8 cellular contexts compared by ENCODE assay signal in the genomic region with DNA sequence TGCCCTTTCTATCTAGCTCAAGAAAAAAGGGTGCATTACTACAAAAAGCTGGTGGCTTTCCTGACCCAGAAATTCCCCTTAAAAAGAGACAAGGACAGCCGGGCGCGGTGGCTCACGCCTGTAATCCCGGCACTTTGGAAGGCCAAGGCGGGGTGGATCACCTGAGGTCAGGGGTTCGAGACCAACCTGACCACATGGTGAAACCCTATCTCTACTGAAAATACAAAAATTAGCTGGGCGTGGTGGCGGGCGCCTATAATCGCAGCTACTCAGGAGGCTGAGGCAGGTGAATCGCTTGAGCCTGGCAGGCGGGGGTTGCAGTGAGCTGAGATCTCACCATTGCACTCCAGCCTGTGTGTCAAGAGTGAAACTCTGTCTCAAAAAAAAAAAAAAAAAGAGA.
DNase-seq lines count a peak whose midpoint lies in the region; ATAC-seq, FAIRE-seq and TF ChIP-seq lines count a peak whose summit lies in the region.
"Not testable (repeated sequence)": the region's sequence is repeated elsewhere in the genome, so short reads cannot be mapped to it uniquely, and the experiment has no call there.

No MANE protein-coding gene starts in this region.

- H3K27ac ChIP-seq in IMR-90 (ENCODE audit: insufficient read depth, low read length); H1 (ENCODE audit: low read depth, low read length); iPS-20b (ENCODE audit: low read length); neural cell (ENCODE audit: low read length): not testable (repeated sequence)

- 84% methylated on average over 3 of the region's 13 CpGs; no CpG with 5 or more reads in 1 of the 2 experiments for WGBS in IMR-90 (ENCODE audit: extremely low coverage in 2 of 2, insufficient read length in 1 of 2), 2 experiments
- 60% methylated on average over 13 of the region's 13 CpGs; no CpG with 5 or more reads in 1 of the 2 experiments for WGBS in H1 (ENCODE audit: extremely low coverage in 1 of 2, insufficient coverage in 1 of 2, insufficient read length in 1 of 2, insufficient replicate concordance in 2 of 2, low coverage in 1 of 2, low lambda C conversion rate in 2 of 2, missing lambda C conversion rate in 1 of 2), 2 experiments

- H3K27ac Mint-ChIP-seq in CD14-positive monocyte; stimulated activated naive CD8-positive, alpha-beta T cell treated with anti-CD3 and anti-CD28 coated beads, Interleukin-15, Interleukin-2, amounts not matched to agents 100 ng/mL and 50 ng/mL, for 24 hours: not testable (repeated sequence)
- peak overlapping the region; percentile 92 for H3K27ac Mint-ChIP-seq in T-helper 17 cell

- H3K23me2 ChIP-seq in H1 (ENCODE audit: low read depth, low read length) = not testable (repeated sequence)

- not testable (repeated sequence) for H3K36me3 Mint-ChIP-seq in CD14-positive monocyte; T-helper 17 cell (ENCODE audit: low read depth); stimulated activated naive CD8-positive, alpha-beta T cell treated with anti-CD3 and anti-CD28 coated beads, Interleukin-15, Interleukin-2, amounts not matched to agents 100 ng/mL and 50 ng/mL, for 24 hours (ENCODE audit: low read depth)

- not testable (repeated sequence) for TF ChIP-seq RAD21 in IMR-90 (IDR thresholded peaks at IDR 0.05; ENCODE audit: low read length); H1 (IDR thresholded peaks at IDR 0.05 in 1 of 2, conservative IDR thresholded peaks at IDR 0.05 in 1 of 2; ENCODE audit: low read depth in 2 of 2, low read length in 2 of 2); neural cell (conservative IDR thresholded peaks at IDR 0.05)

- not testable (repeated sequence) for H3K9me3 Mint-ChIP-seq in CD14-positive monocyte; stimulated activated naive CD8-positive, alpha-beta T cell treated with anti-CD3 and anti-CD28 coated beads, Interleukin-15, Interleukin-2, amounts not matched to agents 100 ng/mL and 50 ng/mL, for 24 hours

- H3K9me3 ChIP-seq in IMR-90 (ENCODE audit: control insufficient read depth, insufficient read depth, low read length); T-helper 17 cell (ENCODE audit: control insufficient read depth, low read length, poor library complexity, severe bottlenecking); adipocyte (ENCODE audit: control insufficient read depth, low read length); H1 (ENCODE audit: insufficient read depth in 2 of 2, low read depth in 1 of 2, low read length in 1 of 2); iPS-20b (ENCODE audit: insufficient read depth, low read depth, low read length); neural cell (ENCODE audit: low read length): not testable (repeated sequence)

- H3K4me1 Mint-ChIP-seq in CD14-positive monocyte (peaks cover 29% of the 10 kb centered on the region), T-helper 17 cell (peaks cover 17% of the 10 kb centered on the region)
- peaks cover 29% of the 10 kb centered on the region for H3K4me1 Mint-ChIP-seq in stimulated activated naive CD8-positive, alpha-beta T cell treated with anti-CD3 and anti-CD28 coated beads, Interleukin-15, Interleukin-2, amounts not matched to agents 100 ng/mL and 50 ng/mL, for 24 hours (ENCODE audit: low read depth)

- dilution Hi-C loops in IMR-90 (cut with HindIII; ENCODE audit: low sequenced_read_pairs, unreplicated experiment) = not testable (repeated sequence)

- H3K79me1 ChIP-seq in IMR-90 (ENCODE audit: low read depth in 1 of 2, low read length in 2 of 2) = peaks cover 0 to 25% of the 10 kb centered on the region in 2 experiments; a peak in 2 of 4 replicates
- not testable (repeated sequence) for H3K79me1 ChIP-seq in H1 (ENCODE audit: low read depth, low read length)

- H3K4me3 ChIP-seq in IMR-90 (ENCODE audit: insufficient read depth, low read depth, low read length) = not testable (repeated sequence)
- peak overlapping the region; percentile 80 for H3K4me3 ChIP-seq in adipocyte (ENCODE audit: low read length)
- peak overlapping the region; percentile 26 to 64 (median 59); a peak in 7 of 8 replicates for H3K4me3 ChIP-seq in H1 (ENCODE audit: extremely low read depth in 1 of 4, insufficient read depth in 2 of 4, low read depth in 3 of 4, low read length in 4 of 4)
- H3K4me3 ChIP-seq in iPS-20b (ENCODE audit: low read length) = peak overlapping the region; percentile 78; the same call in 1 of the 2 replicates
- H3K4me3 ChIP-seq in neural cell (ENCODE audit: low read length) = peak overlapping the region; percentile 55

- H3K79me2 ChIP-seq in H1 (ENCODE audit: control insufficient read depth in 1 of 2, insufficient read depth in 2 of 2, low read length in 2 of 2); neural cell (replicated peaks; ENCODE audit: insufficient read depth, low read length): not testable (repeated sequence)

- not testable (repeated sequence) for H4K20me1 ChIP-seq in IMR-90 (ENCODE audit: insufficient read depth, low read length); H1 (replicated peaks in 1 of 2; ENCODE audit: control insufficient read depth in 1 of 2, insufficient read depth in 2 of 2, low read length in 2 of 2); neural cell (ENCODE audit: insufficient read depth)

- H2BK15ac ChIP-seq in IMR-90 (ENCODE audit: low read depth, low read length); H1 (ENCODE audit: low read length): not testable (repeated sequence)

- H2AK5ac ChIP-seq in IMR-90 (ENCODE audit: low read depth, low read length); H1 (ENCODE audit: low read depth, low read length): not testable (repeated sequence)

- not testable (repeated sequence) for H2BK20ac ChIP-seq in IMR-90 (ENCODE audit: low read depth, low read length); H1 (ENCODE audit: low read length)

- not testable (repeated sequence) for H3K23ac ChIP-seq in IMR-90 (ENCODE audit: low read depth, low read length); H1 (ENCODE audit: insufficient read length)

- H3K56ac ChIP-seq in IMR-90 (ENCODE audit: extremely low read depth, insufficient read depth, low read length); H1 (replicated peaks; ENCODE audit: insufficient read length, low read depth, low read length): not testable (repeated sequence)

- not testable (repeated sequence) for H3K27me3 ChIP-seq in IMR-90 (ENCODE audit: control insufficient read depth, insufficient read depth, low read length); adipocyte (replicated peaks; ENCODE audit: control insufficient read depth, insufficient read depth, low read length); H1 (replicated peaks in 1 of 4; ENCODE audit: control insufficient read depth in 3 of 4, extremely low read depth in 1 of 4, insufficient read depth in 3 of 4, low read length in 3 of 4); iPS-20b (ENCODE audit: insufficient read depth, low read length); neural cell (ENCODE audit: insufficient read depth, low read depth, low read length)

- not testable (repeated sequence) for H3K9me2 ChIP-seq in neural cell (ENCODE audit: insufficient read depth, low read length)

- H3K9me1 ChIP-seq in IMR-90 (ENCODE audit: insufficient read depth, low read length) = not testable (repeated sequence)

- DNase-seq in CD14-positive monocyte (ENCODE audit: low spot score); IMR-90; T-helper 17 cell; adipocyte (ENCODE audit: low read depth); H1 (ENCODE audit: low read depth in 1 of 2, low spot score in 2 of 2): not testable (repeated sequence)

- peak overlapping the region in 1 of 2 experiments; percentile 49; a peak in 1 of 4 replicates for H4K8ac ChIP-seq in IMR-90 (ENCODE audit: low read depth in 2 of 2, low read length in 2 of 2)
- H4K8ac ChIP-seq in H1 (ENCODE audit: extremely low read depth, insufficient read depth, low read length) = not testable (repeated sequence)

- POLR2A ChIA-PET in IMR-90 (lab: Charles Lee; ENCODE audit: unreplicated experiment) = not testable (repeated sequence)
- POLR2A ChIA-PET in H1 (lab: Charles Lee; ENCODE audit: partially characterized antibody) = interaction anchor here (0.7 to 1.2 kb wide), 2 partner anchors 8 to 84 kb away, joined by 3 to 4 read pairs; no protein-coding TSS in a partner anchor

- H3K4me1 ChIP-seq in IMR-90 (ENCODE audit: control insufficient read depth, insufficient read depth, low read length); iPS-20b (ENCODE audit: insufficient read depth, low read length): not testable (repeated sequence)
- peaks cover 20% of the 10 kb centered on the region for H3K4me1 ChIP-seq in adipocyte (ENCODE audit: control insufficient read depth, insufficient read depth, low read length)
- peaks cover 0 to 11% (median 7%) of the 10 kb centered on the region in 4 experiments; a peak in 6 of 7 replicates for H3K4me1 ChIP-seq in H1 (replicated peaks in 1 of 4; ENCODE audit: control insufficient read depth in 3 of 4, insufficient read depth in 4 of 4, low read length in 3 of 4)

- peak overlapping the region; percentile 94 for H2AK9ac ChIP-seq in IMR-90 (replicated peaks; ENCODE audit: low read depth, low read length, poor library complexity)

- TF ChIP-seq EP300 in H1 (IDR thresholded peaks at IDR 0.05; ENCODE audit: borderline replicate concordance in 1 of 2, low read depth in 2 of 2, low read length in 2 of 2); neural cell (conservative IDR thresholded peaks at IDR 0.05; ENCODE audit: poor library complexity, severe bottlenecking): not testable (repeated sequence)

- ATAC-seq in IMR-90 (ENCODE audit: low read depth); T-helper 17 cell: not testable (repeated sequence)

- in situ Hi-C loops in IMR-90 (cut with MboI; ENCODE audit: low sequenced_read_pairs) = not testable (repeated sequence)

- H3F3A ChIP-seq in neural cell (ENCODE audit: insufficient read depth, low read length, poor library complexity, severe bottlenecking) = not testable (repeated sequence)

- intact Hi-C loops in CD14-positive monocyte (cut with micrococcal nuclease) = not testable (repeated sequence)
- intact Hi-C loops in IMR-90 (cut with micrococcal nuclease) = loop anchor here (1.0 to 5.0 kb wide), 2 partner anchors 34 to 79 kb away; no protein-coding TSS in a partner anchor

- not testable (repeated sequence) for BruUV-seq in IMR-90 (replicated peaks; lab: Mats Ljungman, UMichigan)

- H3K4me3 Mint-ChIP-seq in CD14-positive monocyte (peak overlapping the region; percentile 88 to 96), T-helper 17 cell (peak overlapping the region; percentile 93)
- H3K4me3 Mint-ChIP-seq in stimulated activated naive CD8-positive, alpha-beta T cell treated with anti-CD3 and anti-CD28 coated beads, Interleukin-15, Interleukin-2, amounts not matched to agents 100 ng/mL and 50 ng/mL, for 24 hours = peak overlapping the region; percentile 86

- H3K18ac ChIP-seq in IMR-90 (ENCODE audit: low read depth, low read length); H1 (ENCODE audit: extremely low read depth, low read length): not testable (repeated sequence)

- not testable (repeated sequence) for H2BK12ac ChIP-seq in H1 (ENCODE audit: low read depth, low read length)

- not testable (repeated sequence) for H3K14ac ChIP-seq in IMR-90 (replicated peaks; ENCODE audit: low read depth, low read length); H1 (ENCODE audit: insufficient read length)

- H4K91ac ChIP-seq in IMR-90 (ENCODE audit: insufficient read depth, low read depth, low read length); H1 (replicated peaks; ENCODE audit: insufficient read length, low read length): not testable (repeated sequence)

- CTCF ChIA-PET in IMR-90 (lab: Yijun Ruan, JAX) = interaction anchor here (0.8 to 1.1 kb wide), 3 partner anchors 9 to 81 kb away, joined by 3 to 4 read pairs (median 3); no protein-coding TSS in a partner anchor
- CTCF ChIA-PET in H1 (lab: Charles Lee; ENCODE audit: partially characterized antibody) = interaction anchor here (0.6 to 11.3 kb wide), 16 partner anchors 9 to 800 kb away, joined by 3 to 237 read pairs (median 4); a partner anchor contains a TSS

- H3K4me2 ChIP-seq in IMR-90 (ENCODE audit: low read depth, low read length); neural cell (ENCODE audit: low read length): not testable (repeated sequence)
- peak overlapping the region; percentile 67 to 75 for H3K4me2 ChIP-seq in H1 (ENCODE audit: insufficient read depth in 1 of 2, low read depth in 2 of 2, low read length in 2 of 2)

- H2AFZ ChIP-seq in IMR-90 (replicated peaks; ENCODE audit: low read length, poor library complexity) (peak overlapping the region; percentile 93), H1 (ENCODE audit: low read length) (peak overlapping the region; percentile 6; the same call in 1 of the 2 replicates)
- not testable (repeated sequence) for H2AFZ ChIP-seq in neural cell (ENCODE audit: low read depth, low read length)

- not testable (repeated sequence) for TF ChIP-seq POLR2A in IMR-90 (IDR thresholded peaks at IDR 0.05; ENCODE audit: low read depth, low read length); H1 (IDR thresholded peaks at IDR 0.05; ENCODE audit: control extremely low read depth in 1 of 2, low read depth in 2 of 2, low read length in 2 of 2)

- not testable (repeated sequence) for FAIRE-seq in H1 (lab: Jason Lieb, UNC)

- peaks cover 16 to 21% (median 17%) of the 10 kb centered on the region in 3 donors for H3K27me3 Mint-ChIP-seq in CD14-positive monocyte (ENCODE audit: low read depth in 3 of 3)
- not testable (repeated sequence) for H3K27me3 Mint-ChIP-seq in T-helper 17 cell; stimulated activated naive CD8-positive, alpha-beta T cell treated with anti-CD3 and anti-CD28 coated beads, Interleukin-15, Interleukin-2, amounts not matched to agents 100 ng/mL and 50 ng/mL, for 24 hours

- 0 out of 2 replicates have a peak overlapping the region, but pooled peaks have one; percentile 21 for H3K4ac ChIP-seq in IMR-90 (ENCODE audit: low read depth, low read length)
- not testable (repeated sequence) for H3K4ac ChIP-seq in H1 (replicated peaks; ENCODE audit: insufficient read length, low read depth, low read length)

- not testable (repeated sequence) for TF ChIP-seq CTCF in CD14-positive monocyte (IDR thresholded peaks at IDR 0.05); IMR-90 (conservative IDR thresholded peaks at IDR 0.05; ENCODE audit: low read depth, low read length); H1 (IDR thresholded peaks at IDR 0.05; ENCODE audit: control extremely low read depth in 1 of 3, insufficient read depth in 1 of 3, low read depth in 1 of 3, low read length in 3 of 3); neural cell (IDR thresholded peaks at IDR 0.05; ENCODE audit: poor library complexity, severe bottlenecking)

- H4K5ac ChIP-seq in IMR-90 (ENCODE audit: low read depth, low read length); H1 (ENCODE audit: insufficient read length, low read depth, low read length): not testable (repeated sequence)

- not testable (repeated sequence) for H3K36me3 ChIP-seq in IMR-90 (ENCODE audit: control insufficient read depth, insufficient read depth, low read length); adipocyte (ENCODE audit: control insufficient read depth, insufficient read depth, low read length, severe bottlenecking); H1 (ENCODE audit: control insufficient read depth in 2 of 4, insufficient read depth in 4 of 4, low read length in 3 of 4); iPS-20b (ENCODE audit: insufficient read depth, low read depth, low read length); neural cell (ENCODE audit: insufficient read depth, low read length)

- not testable (repeated sequence) for H2BK120ac ChIP-seq in IMR-90 (ENCODE audit: low read depth, low read length); H1 (replicated peaks; ENCODE audit: low read depth, low read length)

- peak overlapping the region; percentile 19 for H2BK5ac ChIP-seq in IMR-90 (ENCODE audit: low read depth, low read length, poor library complexity, severe bottlenecking)
- H2BK5ac ChIP-seq in H1 (ENCODE audit: low read depth, low read length) = 0 out of 2 replicates have a peak overlapping the region, but pooled peaks have one; percentile 81

- H3K9ac ChIP-seq in IMR-90 (ENCODE audit: low read depth, low read length); H1 (replicated peaks in 1 of 4; ENCODE audit: extremely low read depth in 1 of 4, low read depth in 3 of 4, low read length in 3 of 4): not testable (repeated sequence)
- H3K9ac ChIP-seq in adipocyte (ENCODE audit: low read length) (peak overlapping the region; percentile 79), iPS-20b (ENCODE audit: low read depth, low read length) (peak overlapping the region; percentile 81; the same call in 1 of the 2 replicates), neural cell (ENCODE audit: low read length) (peak overlapping the region; percentile 51)
